8 cellular contexts compared by ENCODE assay signal in the genomic region with DNA sequence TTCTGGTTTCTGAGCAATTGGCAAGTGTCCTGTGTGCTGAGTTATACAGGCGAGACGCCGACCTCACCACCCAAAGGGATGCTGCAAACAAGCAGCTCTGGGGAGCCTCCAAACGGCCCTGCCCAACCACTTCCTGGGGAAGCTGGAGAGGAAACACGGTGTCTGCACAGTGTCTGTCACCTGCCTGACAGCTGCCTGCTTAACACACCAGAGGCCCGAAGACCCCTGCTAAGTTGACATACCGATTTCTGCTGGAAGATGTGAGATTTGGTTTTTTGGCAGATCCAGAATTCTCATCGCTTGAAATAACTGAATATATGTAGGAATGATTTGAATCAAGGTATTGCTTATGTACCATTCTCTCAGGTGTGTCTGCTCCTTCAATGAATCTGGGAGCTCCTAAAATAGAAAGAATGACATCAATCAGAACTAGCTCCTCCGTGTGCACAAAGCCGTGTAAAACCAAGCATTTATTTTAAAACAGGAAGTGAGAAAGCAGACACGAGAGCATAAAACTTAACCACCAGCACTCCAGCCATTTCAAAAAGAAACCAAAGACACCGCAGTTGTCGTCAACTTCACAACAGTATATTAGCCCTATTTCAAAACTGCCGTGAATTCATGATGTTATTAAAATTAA. TPM values are rescaled to one million over a fixed set of nuclear protein-coding genes. Genes with fewer than 3 reads are reported as not detected.
DNase-seq lines count a peak whose midpoint lies in the region; ATAC-seq and TF ChIP-seq lines count a peak whose summit lies in the region.

No MANE protein-coding gene starts in this region.

- H3K9me3 Mint-ChIP-seq in CD8-positive, alpha-beta memory T cell, result peaks cover 0 to 2% (median 2%) of the 10 kb centered on the region in 5 donors

- H3K4me3 ChIP-seq in CD8-positive, alpha-beta memory T cell (ENCODE audit: low read length), result peak overlapping the region; percentile 37
- H3K4me3 ChIP-seq in Jurkat, Clone E6-1 (ENCODE audit: low read length), result peak overlapping the region; percentile 27
- H3K4me3 ChIP-seq in prostate gland, result no peak overlapping the region

- CTCF ChIA-PET in CD8-positive, alpha-beta memory T cell (lab: Charles Lee), result interaction anchor here (1.2 to 4.9 kb wide), 7 partner anchors 13 to 132 kb away, joined by 3 to 69 read pairs (median 15); a partner anchor contains a TSS

- H3K27me3 Mint-ChIP-seq in CD8-positive, alpha-beta memory T cell, result peaks cover 0 to 6% of the 10 kb centered on the region in 2 donors

- 55% methylated on average over 14 of the region's 14 CpGs for WGBS in prostate gland

- H3K4me1 ChIP-seq in CD8-positive, alpha-beta memory T cell (ENCODE audit: insufficient read depth, low read length), result peaks cover 44% of the 10 kb centered on the region
- no peaks in the 10 kb centered on the region for H3K4me1 ChIP-seq in prostate gland (replicated peaks)

- peak overlapping the region; percentile 58 for H3K27ac ChIP-seq in CD8-positive, alpha-beta memory T cell (ENCODE audit: low read depth, low read length)
- no peak overlapping the region for H3K27ac ChIP-seq in prostate gland

- POLR2A ChIA-PET in CD8-positive, alpha-beta memory T cell (lab: Charles Lee), result interaction anchor here (0.8 to 1.8 kb wide), 3 partner anchors 11 to 50 kb away, joined by 7 to 14 read pairs (median 7); no protein-coding TSS in a partner anchor

- peak; percentile 81 for ATAC-seq in GM21381 (IDR thresholded peaks at IDR 0.05; ENCODE audit: unreplicated experiment)

- intact Hi-C loops in posterior vena cava (cut with DNase I) (no loop called here), prostate gland (cut with DNase I) (no loop called here)

- H3K36me3 ChIP-seq in CD8-positive, alpha-beta memory T cell (ENCODE audit: insufficient read depth, low read length), result no peaks in the 10 kb centered on the region
- no peaks in the 10 kb centered on the region for H3K36me3 ChIP-seq in prostate gland

- no peak for TF ChIP-seq CTCF in prostate gland (IDR thresholded peaks at IDR 0.05)

- H3K27me3 ChIP-seq in CD8-positive, alpha-beta memory T cell (ENCODE audit: insufficient read depth, low read length, poor library complexity, severe bottlenecking), result no peaks in the 10 kb centered on the region
- H3K27me3 ChIP-seq in prostate gland (replicated peaks; ENCODE audit: insufficient read depth), result no peaks in the 10 kb centered on the region

- no peak for TF ChIP-seq POLR2A in prostate gland (IDR thresholded peaks at IDR 0.05)

- H3K9me3 ChIP-seq in CD8-positive, alpha-beta memory T cell (ENCODE audit: low read length), result no peaks in the 10 kb centered on the region
- H3K9me3 ChIP-seq in prostate gland, result no peaks in the 10 kb centered on the region

- peak overlapping the region; percentile 85 to 99 (median 94) for H3K27ac Mint-ChIP-seq in CD8-positive, alpha-beta memory T cell

- H3K4me1 Mint-ChIP-seq in CD8-positive, alpha-beta memory T cell, result peaks cover 37 to 76% (median 71%) of the 10 kb centered on the region in 3 donors

- H3K36me3 Mint-ChIP-seq in CD8-positive, alpha-beta memory T cell, result peaks cover 0 to 2% (median 0%) of the 10 kb centered on the region in 3 donors

- H3K4me3 Mint-ChIP-seq in CD8-positive, alpha-beta memory T cell, result peak overlapping the region; percentile 57 to 79 (median 71)

- DNase-seq in CD8-positive, alpha-beta memory T cell, result peak; percentile 79 to 96 (median 87)
- peak; percentile 98 for DNase-seq in Jurkat, Clone E6-1 (ENCODE audit: low read depth, low spot score)
- peak; percentile 74 to 77 for DNase-seq in activated CD4-positive, alpha-beta T cell treated with anti-CD3 and anti-CD28 coated beads for 4 hours
- peak; percentile 81 for DNase-seq in effector CD4-positive, alpha-beta T cell
- DNase-seq in posterior vena cava (ENCODE audit: low spot score) (peak; percentile 87), middle frontal gyrus (ENCODE audit: extremely low spot score, low spot score) (no peak), prostate gland (ENCODE audit: low spot score) (no peak)

RNA-seq across cellular contexts. Expression of a gene that starts 27.2 kb away (rescaled TPM):
- under 1 TPM; 0.04 TPM for total RNA-seq in CD8-positive, alpha-beta memory T cell
- not detected for polyA plus RNA-seq in CD8-positive, alpha-beta memory T cell
- not detected for polyA plus RNA-seq in Jurkat, Clone E6-1 (2012; ENCODE audit: insufficient read depth, insufficient read length)
- total RNA-seq in posterior vena cava, result 1 to 10 TPM; 1.9 to 5.7 TPM
- 1 to 10 TPM in 1 of 2 donors, under 1 TPM in 1; 0.45 to 1.6 TPM for total RNA-seq in prostate gland

RNA-seq across cellular contexts. Expression of a gene that starts 41.1 kb away (rescaled TPM):
- not detected for total RNA-seq in CD8-positive, alpha-beta memory T cell
- polyA plus RNA-seq in CD8-positive, alpha-beta memory T cell, result not detected
- not detected for polyA plus RNA-seq in Jurkat, Clone E6-1 (2012; ENCODE audit: insufficient read depth, insufficient read length)
- total RNA-seq in posterior vena cava, result not detected
- under 1 TPM in 1 of 2 donors, not detected in 1; 0.68 TPM for total RNA-seq in prostate gland

Comparison
In these comparisons a context has a peak if more than half of its experiments do, and no peak if none do; other contexts are left out.
1. DNase-seq: peak in CD8-positive, alpha-beta memory T cell (5 of 5), Jurkat, Clone E6-1 (single experiment), activated CD4-positive, alpha-beta T cell treated with anti-CD3 and anti-CD28 coated beads for 4 hours (2 of 2), effector CD4-positive, alpha-beta T cell (single experiment) and posterior vena cava (single experiment); none in middle frontal gyrus (single experiment) and prostate gland (single experiment).
2. H3K4me3 ChIP-seq: peak in CD8-positive, alpha-beta memory T cell (single experiment) and Jurkat, Clone E6-1 (single experiment); none in prostate gland (0 of 2).